ENCODE assay signal across 12 cellular contexts in genomic region chr14:102985665-102986064, GRCh38.
A peak's percentile ranks its signal among the peaks of the same experiment; 100 is the strongest.
DNase-seq lines count a peak whose midpoint lies in the region; ATAC-seq, FAIRE-seq and TF ChIP-seq lines count a peak whose summit lies in the region.
"Had no signal": no experiment of that assay in that cellular context is flagged by ENCODE, and none has a peak within 500 bp of the region (broad histone marks: within the 10 kb centered on the region; RNA-seq: fewer than 3 reads in every experiment).

No MANE protein-coding gene starts in this region.

- no peak overlapping the region for H2BK15ac ChIP-seq in mesenchymal stem cell (ENCODE audit: low read depth, poor library complexity, severe bottlenecking)

- H3K27ac ChIP-seq in OCI-LY1 (ENCODE audit: low read depth, low read length, poor library complexity, severe bottlenecking) (no peak overlapping the region), mesenchymal stem cell (ENCODE audit: low read length, poor library complexity, severe bottlenecking) (no peak overlapping the region), tibial nerve (peak overlapping the region in 1 of 4 donors; percentile 31)

- DNase-seq in GM12892 (ENCODE audit: insufficient read length) (peak; percentile 61), GM20000 (ENCODE audit: low spot score) (peak; percentile 83), mucosa of descending colon (no peak), hepatic stellate cell (ENCODE audit: low spot score) (no peak), dermis blood vessel endothelial cell (no peak), mesenchymal stem cell (no peak), tibial nerve (ENCODE audit: low spot score in 2 of 2) (no peak)
- DNase-seq: DMS79, left cardiac atrium, NCI-H1092 had no signal

- no peak overlapping the region for H3K4ac ChIP-seq in mesenchymal stem cell (ENCODE audit: low read depth in 1 of 2, low read length in 2 of 2)

- no peaks in the 10 kb centered on the region for H4K20me1 ChIP-seq in OCI-LY1 (ENCODE audit: insufficient read depth, low read length)

- peaks cover 57% of the 10 kb centered on the region for H3K79me1 ChIP-seq in mesenchymal stem cell (replicated peaks; ENCODE audit: low read length, poor library complexity, severe bottlenecking)

- no peak overlapping the region for H3K14ac ChIP-seq in mesenchymal stem cell (ENCODE audit: low read length in 2 of 2)

- H3K9me3 ChIP-seq in OCI-LY1 (ENCODE audit: low read length) (peaks cover 12% of the 10 kb centered on the region; the same call in 1 of the 2 replicates), mucosa of descending colon (peaks cover 12% of the 10 kb centered on the region), mesenchymal stem cell (ENCODE audit: control insufficient read depth, low read length) (peaks cover 16% of the 10 kb centered on the region), tibial nerve (peaks cover 0 to 25% (median 2%) of the 10 kb centered on the region in 4 donors)

- WGBS in mesenchymal stem cell, result 91% methylated on average over 10 of the region's 10 CpGs
- 72 to 79% methylated on average over 10 of the region's 10 CpGs for WGBS in tibial nerve, 2 donors

- no peak for TF ChIP-seq CTCF in GM20000 (IDR thresholded peaks at IDR 0.05; ENCODE audit: extremely low read depth, missing control alignments)
- TF ChIP-seq CTCF in OCI-LY1 (IDR thresholded peaks at IDR 0.05; ENCODE audit: low read length), result no peak
- TF ChIP-seq CTCF in mucosa of descending colon (IDR thresholded peaks at IDR 0.05), result no peak
- no peak for TF ChIP-seq CTCF in tibial nerve (IDR thresholded peaks at IDR 0.05)

- FAIRE-seq in GM12892 (lab: Jason Lieb, UNC), result no peak

- H3K9ac ChIP-seq in OCI-LY1 (ENCODE audit: low read length), result no peak overlapping the region
- no peak overlapping the region for H3K9ac ChIP-seq in mesenchymal stem cell (ENCODE audit: low read length)

- H2AFZ ChIP-seq in OCI-LY1 (ENCODE audit: low read length) (no peak overlapping the region), mesenchymal stem cell (ENCODE audit: low read depth, low read length) (no peak overlapping the region)

- TF ChIP-seq POLR2A in GM12892 (IDR thresholded peaks at IDR 0.05; ENCODE audit: low read depth, low read length) (no peak), tibial nerve (IDR thresholded peaks at IDR 0.05) (no peak)

- no peak for TF ChIP-seq EP300 in tibial nerve (IDR thresholded peaks at IDR 0.05)

- H2AK5ac ChIP-seq in mesenchymal stem cell (ENCODE audit: low read length, severe bottlenecking), result no peak overlapping the region

- H2BK5ac ChIP-seq in mesenchymal stem cell (ENCODE audit: low read depth, low read length, poor library complexity, severe bottlenecking), result no peak overlapping the region

- no peak overlapping the region for H2BK12ac ChIP-seq in mesenchymal stem cell (ENCODE audit: low read length in 2 of 2)

- H3K79me2 ChIP-seq in OCI-LY1 (ENCODE audit: insufficient read depth, low read length), result no peaks in the 10 kb centered on the region

- H3K4me3 ChIP-seq in OCI-LY1 (ENCODE audit: low read depth, low read length, poor library complexity, severe bottlenecking) (no peak overlapping the region), mucosa of descending colon (no peak overlapping the region), mesenchymal stem cell (ENCODE audit: insufficient read depth in 1 of 2, low read depth in 1 of 2, low read length in 2 of 2) (no peak overlapping the region), tibial nerve (no peak overlapping the region)

- H3K27me3 ChIP-seq in OCI-LY1 (ENCODE audit: insufficient read depth, low read length), result no peaks in the 10 kb centered on the region; the same call in 1 of the 2 replicates
- no peaks in the 10 kb centered on the region for H3K27me3 ChIP-seq in mesenchymal stem cell (ENCODE audit: control insufficient read depth in 1 of 2, insufficient read depth in 1 of 2, low read length in 2 of 2)
- no peaks in the 10 kb centered on the region for H3K27me3 ChIP-seq in tibial nerve

- peak; percentile 24 for ATAC-seq in mucosa of descending colon
- ATAC-seq: left cardiac atrium, Right ventricle myocardium inferior had no signal

- H3K18ac ChIP-seq in mesenchymal stem cell (ENCODE audit: low read depth in 1 of 2, low read length in 2 of 2), result no peak overlapping the region

- intact Hi-C loops in mucosa of descending colon (cut with DNase I, micrococcal nuclease), result no loop called here

- H3K23ac ChIP-seq in mesenchymal stem cell (ENCODE audit: low read length in 2 of 2), result no peak overlapping the region

- no peak overlapping the region for H4K91ac ChIP-seq in mesenchymal stem cell (ENCODE audit: low read length)

- H3K4me2 ChIP-seq in OCI-LY1 (ENCODE audit: low read length) (peak overlapping the region; percentile 4; the same call in 1 of the 2 replicates), mesenchymal stem cell (ENCODE audit: low read length, poor library complexity, severe bottlenecking) (no peak overlapping the region)

- no peaks in the 10 kb centered on the region for H3K9me2 ChIP-seq in OCI-LY1 (ENCODE audit: low read depth, low read length)

- no peak overlapping the region for H2BK120ac ChIP-seq in mesenchymal stem cell (ENCODE audit: low read depth, low read length)

- H4K8ac ChIP-seq in mesenchymal stem cell (ENCODE audit: low read length), result no peak overlapping the region

- no peaks in the 10 kb centered on the region; the same call in 1 of the 2 replicates for H3K36me3 ChIP-seq in OCI-LY1 (ENCODE audit: insufficient read depth, low read length)
- H3K36me3 ChIP-seq in mucosa of descending colon (ENCODE audit: low read depth), result peaks cover 3% of the 10 kb centered on the region
- peaks cover 72 to 92% of the 10 kb centered on the region in 2 experiments for H3K36me3 ChIP-seq in mesenchymal stem cell (ENCODE audit: control insufficient read depth in 1 of 2, insufficient read depth in 2 of 2, low read depth in 1 of 2, low read length in 2 of 2)
- peaks cover 0 to 98% (median 0%) of the 10 kb centered on the region in 3 donors for H3K36me3 ChIP-seq in tibial nerve

- no peaks in the 10 kb centered on the region for H3F3A ChIP-seq in OCI-LY1 (ENCODE audit: insufficient read depth, low read length)

- peaks cover 11% of the 10 kb centered on the region for H3K4me1 ChIP-seq in OCI-LY1 (ENCODE audit: insufficient read depth, low read length, severe bottlenecking)
- no peaks in the 10 kb centered on the region for H3K4me1 ChIP-seq in mucosa of descending colon (ENCODE audit: low read depth)
- H3K4me1 ChIP-seq in mesenchymal stem cell (ENCODE audit: control insufficient read depth, insufficient read depth, low read depth, low read length), result peaks cover 9% of the 10 kb centered on the region
- H3K4me1 ChIP-seq in tibial nerve, result peaks cover 0 to 20% (median 0%) of the 10 kb centered on the region in 4 donors

Comparison
In these comparisons a context has a peak if more than half of its experiments do, and no peak if none do; other contexts are left out.
1. DNase-seq: peak in GM12892 (single experiment) and GM20000 (single experiment); none in mucosa of descending colon (0 of 3), hepatic stellate cell (single experiment), dermis blood vessel endothelial cell (single experiment), mesenchymal stem cell (single experiment) and tibial nerve (0 of 2).